ENCODE assay signal across 12 cellular contexts in genomic region chr17:37493249-37494027, GRCh38. TPM values are rescaled to one million over a fixed set of nuclear protein-coding genes. Genes with fewer than 3 reads are reported as not detected.
DNase-seq lines count a peak whose midpoint lies in the region; ATAC-seq and TF ChIP-seq lines count a peak whose summit lies in the region.
"Had no signal": no experiment of that assay in that cellular context is flagged by ENCODE, and none has a peak within 500 bp of the region (broad histone marks: within the 10 kb centered on the region; RNA-seq: fewer than 3 reads in every experiment).

No MANE protein-coding gene starts in this region.

- no peak for ATAC-seq in GM19455 (IDR thresholded peaks at IDR 0.05; ENCODE audit: unreplicated experiment)
- no peak for ATAC-seq in Right ventricle myocardium superior (ENCODE audit: poor library complexity)
- no peak for ATAC-seq in HG03025 (IDR thresholded peaks at IDR 0.05; ENCODE audit: low FRiP score, unreplicated experiment)

- H3K27me3 ChIP-seq in ACC112 (ENCODE audit: insufficient read depth, low read length): no peaks in the 10 kb centered on the region
- H3K27me3 ChIP-seq: BE2C had no signal

- H3K27ac ChIP-seq in ACC112 (ENCODE audit: low read depth, low read length): peak overlapping the region; percentile 88

- peaks cover 75% of the 10 kb centered on the region for H3K79me2 ChIP-seq in ACC112 (ENCODE audit: control insufficient read depth, insufficient read depth, low read length, unreplicated experiment)

- no peak for TF ChIP-seq CTCF in HFF-Myc (IDR thresholded peaks at IDR 0.05; ENCODE audit: low read depth, low read length, missing control alignments)

- intact Hi-C loops in Right ventricle myocardium superior (cut with DNase I): no loop called here

- H3K4me1 ChIP-seq in ACC112 (ENCODE audit: control insufficient read depth, insufficient read depth, low read length, unreplicated experiment): peaks cover 37% of the 10 kb centered on the region

- H3K4me3 ChIP-seq in ACC112 (ENCODE audit: low read depth, low read length) (peak overlapping the region; percentile 94), HFF-Myc (replicated peaks; ENCODE audit: low read depth, low read length) (0 out of 2 replicates have a peak overlapping the region, but pooled peaks have one; percentile 86)

- no peak overlapping the region for H2AFZ ChIP-seq in ACC112 (ENCODE audit: low read length, unreplicated experiment)

- no peaks in the 10 kb centered on the region for H3K36me3 ChIP-seq in ACC112 (ENCODE audit: insufficient read depth, low read length)
- H3K36me3 ChIP-seq: BE2C had no signal

- no peak for DNase-seq in HFF-Myc (ENCODE audit: extremely low read depth, low read depth)
- peak; percentile 89 for DNase-seq in amniotic epithelial cell (ENCODE audit: low read depth)
- DNase-seq in hepatic stellate cell (ENCODE audit: low spot score): peak; percentile 78
- DNase-seq in DMS153 (lab: John Stamatoyannopoulos, UW): no peak
- no peak for DNase-seq in Right ventricle myocardium superior
- DNase-seq: activated T-cell treated with anti-CD3 and anti-CD28 coated beads, Interleukin-2, amount 50 U/mL, for 24 hours; BE2C; cortex of kidney; NCI-H1694 treated with DMSO at 0.1 percent for 48 hours had no signal

RNA-seq across cellular contexts. Expression of gene DUSP14, which starts 3.7 kb away (rescaled TPM):
- total RNA-seq in Right ventricle myocardium superior: 19.6 TPM

Comparison
In these comparisons a context has a peak if more than half of its experiments do, and no peak if none do; other contexts are left out.
1. DNase-seq: peak in amniotic epithelial cell (single experiment) and hepatic stellate cell (single experiment); none in HFF-Myc (single experiment), DMS153 (single experiment) and Right ventricle myocardium superior (single experiment).